Comparison of ENCODE assay signal across 10 cellular contexts in the genomic region with DNA sequence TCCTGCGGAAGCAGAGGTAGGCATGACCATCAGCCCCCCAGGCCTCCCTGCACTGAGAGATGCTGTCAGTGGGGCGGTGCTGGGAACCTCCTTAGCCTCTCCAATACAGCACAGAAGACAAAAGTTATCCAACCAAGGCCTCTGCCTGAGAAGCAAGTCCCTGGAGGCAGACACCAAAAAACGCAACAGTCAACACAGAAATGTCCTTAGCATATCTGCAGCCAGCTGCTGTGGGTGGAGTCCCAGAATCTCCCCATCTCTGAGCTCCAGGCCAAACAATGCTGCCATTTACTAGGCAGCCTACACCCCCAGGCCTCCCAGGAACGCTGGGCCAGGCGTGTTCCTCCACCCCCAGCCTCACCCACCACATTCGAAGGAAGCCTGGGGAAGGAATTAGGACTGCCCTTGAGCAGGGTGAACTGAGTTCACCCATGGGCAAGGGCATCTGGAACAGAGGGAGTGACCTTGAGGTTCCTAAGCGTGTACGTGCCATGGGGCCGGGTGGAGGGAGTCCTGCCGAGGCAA. TPM values are rescaled to one million over a fixed set of nuclear protein-coding genes. Genes with fewer than 3 reads are reported as not detected.
DNase-seq lines count a peak whose midpoint lies in the region; ATAC-seq and TF ChIP-seq lines count a peak whose summit lies in the region.
"Had no signal": no experiment of that assay in that cellular context is flagged by ENCODE, and none has a peak within 500 bp of the region (broad histone marks: within the 10 kb centered on the region; RNA-seq: fewer than 3 reads in every experiment).

No MANE protein-coding gene starts in this region.

- peaks cover 0 to 65% (median 5%) of the 10 kb centered on the region in 3 donors for H3K36me3 Mint-ChIP-seq in naive thymus-derived CD8-positive, alpha-beta T cell

- H3K4me1 Mint-ChIP-seq in naive thymus-derived CD8-positive, alpha-beta T cell: peaks cover 47 to 97% (median 91%) of the 10 kb centered on the region in 4 donors

- POLR2A ChIA-PET in naive thymus-derived CD8-positive, alpha-beta T cell (lab: Charles Lee): interaction anchor here (0.6 to 1.9 kb wide), 4 partner anchors 29 to 748 kb away, joined by 3 to 6 read pairs (median 6); no protein-coding TSS in a partner anchor

- H3K4me3 ChIP-seq in GM12865 (ENCODE audit: low read depth, low read length) (no peak overlapping the region), cardiac fibroblast (replicated peaks in 1 of 2; ENCODE audit: low read depth in 2 of 2, low read length in 2 of 2) (no peak overlapping the region), esophagus muscularis mucosa (no peak overlapping the region)
- no peak overlapping the region for H3K4me3 ChIP-seq in effector memory CD4-positive, alpha-beta T cell (ENCODE audit: insufficient read depth, low read depth, low read length, poor library complexity, severe bottlenecking)
- H3K4me3 ChIP-seq: SK-N-MC had no signal

- H3K27ac Mint-ChIP-seq in naive thymus-derived CD8-positive, alpha-beta T cell: peak overlapping the region; percentile 66 to 91 (median 86)

- H3K36me3 ChIP-seq in esophagus muscularis mucosa: peaks cover 0 to 15% (median 6%) of the 10 kb centered on the region in 4 donors
- H3K36me3 ChIP-seq in effector memory CD4-positive, alpha-beta T cell (ENCODE audit: control insufficient read depth, insufficient read depth, low read length): peaks cover 38% of the 10 kb centered on the region

- H3K9me3 Mint-ChIP-seq in naive thymus-derived CD8-positive, alpha-beta T cell: no peaks in the 10 kb centered on the region

- no peaks in the 10 kb centered on the region for H3K27me3 ChIP-seq in esophagus muscularis mucosa
- H3K27me3 ChIP-seq in effector memory CD4-positive, alpha-beta T cell (replicated peaks; ENCODE audit: control insufficient read depth, insufficient read depth, low read length, poor library complexity, severe bottlenecking): no peaks in the 10 kb centered on the region

- peak overlapping the region in 2 of 4 donors; percentile 26 to 38 for H3K27ac ChIP-seq in esophagus muscularis mucosa (replicated peaks in 1 of 4)
- H3K27ac ChIP-seq in effector memory CD4-positive, alpha-beta T cell (ENCODE audit: insufficient read depth, low read length, poor library complexity, severe bottlenecking): no peak overlapping the region
- H3K27ac ChIP-seq: SK-N-MC had no signal

- intact Hi-C loops in esophagus muscularis mucosa (cut with DNase I): no loop called here

- WGBS in esophagus muscularis mucosa: 72% methylated on average over 10 of the region's 10 CpGs

- no peak for TF ChIP-seq EP300 in esophagus muscularis mucosa (IDR thresholded peaks at IDR 0.05)

- DNase-seq in GM12865 (ENCODE audit: low read depth) (peak; percentile 29), cardiac fibroblast (ENCODE audit: low read depth in 2 of 2) (peak; percentile 56 to 70), esophagus muscularis mucosa (ENCODE audit: extremely low spot score) (no peak), activated gamma-delta T cell treated with Interleukin-2 at 50 U/mL for 16 hours (no peak), left lobe of liver (ENCODE audit: low spot score) (no peak)
- no peak for DNase-seq in naive thymus-derived CD8-positive, alpha-beta T cell
- DNase-seq in effector memory CD4-positive, alpha-beta T cell: no peak

- peaks cover 14 to 44% (median 25%) of the 10 kb centered on the region in 4 donors for H3K4me1 ChIP-seq in esophagus muscularis mucosa
- H3K4me1 ChIP-seq in effector memory CD4-positive, alpha-beta T cell (ENCODE audit: control insufficient read depth, insufficient read depth, low read length, poor library complexity, severe bottlenecking): peaks cover 38% of the 10 kb centered on the region

- peak overlapping the region in 6 of 10 donors; percentile 23 to 62 (median 44) for H3K4me3 Mint-ChIP-seq in naive thymus-derived CD8-positive, alpha-beta T cell

- peak; percentile 45 for ATAC-seq in HG02798 (IDR thresholded peaks at IDR 0.05; ENCODE audit: poor library complexity, unreplicated experiment)
- ATAC-seq in naive thymus-derived CD8-positive, alpha-beta T cell: no peak
- ATAC-seq in left lobe of liver: no peak

- no peaks in the 10 kb centered on the region for H3K27me3 Mint-ChIP-seq in naive thymus-derived CD8-positive, alpha-beta T cell

- no peaks in the 10 kb centered on the region for H3K9me3 ChIP-seq in esophagus muscularis mucosa
- H3K9me3 ChIP-seq in effector memory CD4-positive, alpha-beta T cell (ENCODE audit: control insufficient read depth, low read length): no peaks in the 10 kb centered on the region

- TF ChIP-seq POLR2A in esophagus muscularis mucosa (IDR thresholded peaks at IDR 0.05; ENCODE audit: low read depth): no peak

- no peak for TF ChIP-seq CTCF in GM12865 (IDR thresholded peaks at IDR 0.05; ENCODE audit: insufficient read depth, low read depth, low read length, missing control alignments)
- TF ChIP-seq CTCF in cardiac fibroblast (IDR thresholded peaks at IDR 0.05; ENCODE audit: low read depth, low read length): no peak
- TF ChIP-seq CTCF in esophagus muscularis mucosa (IDR thresholded peaks at IDR 0.05): no peak

RNA-seq across cellular contexts. Expression of a gene that starts 43.7 kb away (rescaled TPM):
- 100 to 1,000 TPM; 351 to 360 TPM for total RNA-seq in naive thymus-derived CD8-positive, alpha-beta T cell
- 100 to 1,000 TPM in 1 of 3 donors, 10 to 100 TPM in 2; 44.6 to 128 (median 62.1) TPM for polyA plus RNA-seq in naive thymus-derived CD8-positive, alpha-beta T cell
- total RNA-seq in esophagus muscularis mucosa (10 to 100 TPM; 18.8 to 21.8 (median 19.4) TPM), left lobe of liver (9.1 TPM)

RNA-seq across cellular contexts. Expression of a gene that starts 49.6 kb away (rescaled TPM):
- not detected for total RNA-seq in naive thymus-derived CD8-positive, alpha-beta T cell
- not detected for polyA plus RNA-seq in naive thymus-derived CD8-positive, alpha-beta T cell
- not detected for total RNA-seq in esophagus muscularis mucosa
- total RNA-seq in left lobe of liver: not detected
- total RNA-seq: endothelial cell of umbilical vein had no signal
- polyA plus RNA-seq: endothelial cell of umbilical vein had no signal

Comparison
In these comparisons a context has a peak if more than half of its experiments do, and no peak if none do; other contexts are left out.
1. DNase-seq: peak in GM12865 (single experiment) and cardiac fibroblast (2 of 2); none in naive thymus-derived CD8-positive, alpha-beta T cell (0 of 10), esophagus muscularis mucosa (single experiment), activated gamma-delta T cell treated with Interleukin-2 at 50 U/mL for 16 hours (single experiment), left lobe of liver (single experiment) and effector memory CD4-positive, alpha-beta T cell (0 of 3).
2. RNA of a gene that starts 43.7 kb away (total RNA-seq): 351 to 360 TPM in naive thymus-derived CD8-positive, alpha-beta T cell; 18.8 to 21.8 TPM in esophagus muscularis mucosa and 9.1 TPM in left lobe of liver (single experiment); every median in the first group is over 10 times any median in the second.